Comparison of ENCODE assay signal across 25 cellular contexts in the genomic region with DNA sequence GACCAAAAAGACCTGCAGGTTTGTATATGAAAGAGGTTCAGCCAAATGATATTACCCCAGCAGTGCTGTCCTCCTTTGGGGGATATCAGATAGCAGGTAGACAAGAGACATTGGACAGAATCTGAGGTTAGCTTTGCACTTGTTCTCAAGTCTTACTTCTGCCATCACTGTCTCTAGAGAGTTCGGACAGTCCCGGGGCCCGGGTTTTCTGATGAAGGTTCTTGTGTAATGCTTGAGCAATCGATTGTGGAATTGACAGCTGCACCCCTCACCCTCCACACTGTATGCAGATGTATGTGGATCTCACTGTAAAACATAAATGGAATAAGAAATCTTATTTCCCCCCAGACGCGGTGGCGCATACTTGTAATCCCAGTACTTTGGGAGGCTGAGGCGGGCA.
"Had no signal": no experiment of that assay in that cellular context is flagged by ENCODE, and none has a peak within 500 bp of the region (broad histone marks: within the 10 kb centered on the region; RNA-seq: fewer than 3 reads in every experiment).

No MANE protein-coding gene starts in this region.

- H3K4me3 ChIP-seq: gastrocnemius medialis, left ventricle myocardium inferior, sigmoid colon, smooth muscle cell, thoracic aorta, upper lobe of right lung had no signal

- H3K27me3 Mint-ChIP-seq: activated CD4-positive, alpha-beta T cell treated with anti-CD3 and anti-CD28 coated beads for 36 hours; activated T-cell treated with anti-CD3 and anti-CD28 coated beads, Interleukin-2, amount 50 U/mL, for 24 hours; activated T-helper 17 cell treated with anti-CD3 and anti-CD28 coated beads, Interleukin-2, amount 50 U/mL, for 72 hours; progenitor cell of endocrine pancreas had no signal

- DNase-seq: activated CD4-positive, alpha-beta T cell treated with anti-CD3 and anti-CD28 coated beads for 36 hours; activated CD4-positive, alpha-beta T cell treated with anti-CD3 and anti-CD28 coated beads, Interleukin-2, amount 50 U/mL, for 4 hours; activated CD8-positive, alpha-beta memory T cell treated with anti-CD3 and anti-CD28 coated beads for 24 hours; activated CD8-positive, alpha-beta memory T cell treated with anti-CD3 and anti-CD28 coated beads, Interleukin-2, amount 50 U/mL, for 4 hours; activated T-cell treated with anti-CD3 and anti-CD28 coated beads, Interleukin-2, amount 50 U/mL, for 24 hours; central memory CD4-positive, alpha-beta T cell; effector memory CD4-positive, alpha-beta T cell; gastrocnemius medialis; hippocampal formation; left ventricle myocardium inferior; natural killer cell; retina; sigmoid colon; stimulated activated CD4-positive, alpha-beta T cell treated with anti-CD3 and anti-CD28 coated beads, Interleukin-2, amount 100 ng/mL, for 48 hours; stimulated activated CD8-positive, alpha-beta memory T cell treated with anti-CD3 and anti-CD28 coated beads, Interleukin-4, amount 100 ng/mL, for 48 hours; stimulated activated naive CD4-positive, alpha-beta T cell treated with Interleukin-2 at 50 U/mL for 16 hours; upper lobe of right lung had no signal

- H3K27ac ChIP-seq: gastrocnemius medialis, left ventricle myocardium inferior, sigmoid colon, thoracic aorta, upper lobe of right lung had no signal

- H3K27me3 ChIP-seq: gastrocnemius medialis, sigmoid colon, upper lobe of right lung had no signal

- H3K9me3 Mint-ChIP-seq: activated naive CD4-positive, alpha-beta T cell treated with anti-CD3 and anti-CD28 coated beads, Interleukin-2, amount 50 U/mL, for 72 hours; activated T-cell treated with anti-CD3 and anti-CD28 coated beads, Interleukin-2, amount 50 U/mL, for 24 hours; activated T-helper 17 cell treated with anti-CD3 and anti-CD28 coated beads, Interleukin-2, amount 50 U/mL, for 72 hours; natural killer cell had no signal

- H3K4me3 Mint-ChIP-seq: activated CD4-positive, alpha-beta T cell treated with anti-CD3 and anti-CD28 coated beads for 36 hours; activated T-cell treated with anti-CD3 and anti-CD28 coated beads, Interleukin-2, amount 50 U/mL, for 24 hours; activated T-helper 17 cell treated with anti-CD3 and anti-CD28 coated beads, Interleukin-2, amount 50 U/mL, for 72 hours; mesothelial cell of epicardium; natural killer cell; WTC11 had no signal

- ATAC-seq: activated CD4-positive, alpha-beta T cell treated with anti-CD3 and anti-CD28 coated beads for 36 hours; activated naive CD4-positive, alpha-beta T cell treated with anti-CD3 and anti-CD28 coated beads, Interleukin-2, amount 50 U/mL, for 72 hours; activated T-helper 17 cell treated with anti-CD3 and anti-CD28 coated beads, Interleukin-2, amount 50 U/mL, for 72 hours; esophagus mucosa; gastrocnemius medialis; natural killer cell; upper lobe of right lung; WTC11 had no signal

- H3K4me1 ChIP-seq: upper lobe of right lung had no signal

- H3K4me2 ChIP-seq: smooth muscle cell had no signal

- H3K27ac Mint-ChIP-seq: activated CD4-positive, alpha-beta T cell treated with anti-CD3 and anti-CD28 coated beads for 36 hours; activated T-cell treated with anti-CD3 and anti-CD28 coated beads, Interleukin-2, amount 50 U/mL, for 24 hours; activated T-helper 17 cell treated with anti-CD3 and anti-CD28 coated beads, Interleukin-2, amount 50 U/mL, for 72 hours; mesothelial cell of epicardium; natural killer cell; progenitor cell of endocrine pancreas; WTC11 had no signal

- H3K36me3 Mint-ChIP-seq: activated naive CD4-positive, alpha-beta T cell treated with anti-CD3 and anti-CD28 coated beads, Interleukin-2, amount 50 U/mL, for 72 hours; natural killer cell had no signal
